ENCODE assay signal across 8 cellular contexts in the genomic region with DNA sequence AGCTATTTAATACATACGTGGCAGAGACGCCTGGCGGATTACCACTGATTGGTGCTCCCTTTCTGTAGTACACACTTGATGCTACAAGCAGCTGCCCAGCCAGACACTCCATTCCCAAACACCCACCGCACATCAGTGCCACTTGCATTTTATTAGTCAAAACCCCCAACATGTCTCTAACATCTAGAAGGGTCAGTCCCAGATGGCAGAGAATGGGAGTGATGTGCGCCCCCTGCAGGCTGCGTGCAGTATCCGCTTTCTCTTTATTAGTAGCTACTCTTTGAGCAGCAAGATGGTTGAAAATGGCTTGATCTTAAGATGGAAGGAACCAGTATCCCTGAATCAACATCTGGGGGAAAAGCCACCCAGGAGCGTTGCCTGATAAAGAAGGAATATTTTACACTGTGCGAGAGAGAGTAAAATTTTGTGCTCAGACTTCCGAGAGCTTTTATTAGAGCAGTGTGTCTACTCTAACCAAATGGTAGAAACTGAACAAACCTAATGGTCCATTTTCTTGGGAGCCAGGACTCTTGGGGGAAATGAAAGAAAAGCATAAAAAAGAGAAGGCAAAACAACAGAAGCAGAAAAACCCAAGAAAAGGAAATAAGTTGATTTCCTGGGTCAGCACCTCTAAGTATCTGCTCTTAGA.
DNase-seq lines count a peak whose midpoint lies in the region; ATAC-seq, FAIRE-seq and TF ChIP-seq lines count a peak whose summit lies in the region.

No MANE protein-coding gene starts in this region.

- no peak overlapping the region for H3K4me3 ChIP-seq in gastroesophageal sphincter

- WGBS in gastroesophageal sphincter (ENCODE audit: low coverage in 1 of 2), 2 donors: 77 to 84% methylated on average over 8 of the region's 10 CpGs

- no peaks in the 10 kb centered on the region for H3K9me3 ChIP-seq in gastroesophageal sphincter

- ATAC-seq in GM21390 (IDR thresholded peaks at IDR 0.05; ENCODE audit: unreplicated experiment) (no peak), gastroesophageal sphincter (no peak), omental fat pad (ENCODE audit: low FRiP score) (no peak)

- no peaks in the 10 kb centered on the region for H3K36me3 ChIP-seq in gastroesophageal sphincter

- H3K4me1 ChIP-seq in gastroesophageal sphincter: peaks cover 0 to 2% (median 0%) of the 10 kb centered on the region in 3 donors

- FAIRE-seq in H54 (lab: Jason Lieb, UNC): peak; percentile 68

- no peaks in the 10 kb centered on the region for H3K27me3 ChIP-seq in gastroesophageal sphincter

- TF ChIP-seq POLR2A in H54 (IDR thresholded peaks at IDR 0.05; ENCODE audit: low read depth, low read length): no peak
- no peak for TF ChIP-seq POLR2A in gastroesophageal sphincter (IDR thresholded peaks at IDR 0.05)

- TF ChIP-seq CTCF in gastroesophageal sphincter (IDR thresholded peaks at IDR 0.05): no peak
- no peak for TF ChIP-seq CTCF in omental fat pad (IDR thresholded peaks at IDR 0.05)

- no peak overlapping the region for H3K27ac ChIP-seq in gastroesophageal sphincter

- DNase-seq in AG20443 (ENCODE audit: low spot score) (peak; percentile 18), H54 (ENCODE audit: insufficient read length, low spot score) (no peak), iPS-NIHi11 (ENCODE audit: low spot score) (peak; percentile 48), OCI-M2 (lab: John Stamatoyannopoulos, UW; ENCODE audit: unreplicated experiment) (no peak), omental fat pad (ENCODE audit: low spot score) (no peak)
- peak; percentile 49 to 62 for DNase-seq in activated CD4-positive, alpha-beta T cell treated with anti-CD3 and anti-CD28 coated beads, Interleukin-2, amount 50 U/mL, for 48 hours

- no peak for TF ChIP-seq EP300 in gastroesophageal sphincter (IDR thresholded peaks at IDR 0.05)

Comparison
In these comparisons a context has a peak if more than half of its experiments do, and no peak if none do; other contexts are left out.
1. DNase-seq: peak in AG20443 (single experiment), activated CD4-positive, alpha-beta T cell treated with anti-CD3 and anti-CD28 coated beads, Interleukin-2, amount 50 U/mL, for 48 hours (2 of 2) and iPS-NIHi11 (single experiment); none in H54 (single experiment), OCI-M2 (single experiment) and omental fat pad (single experiment).